Comparison of ENCODE assay signal across 39 cellular contexts in the genomic region with DNA sequence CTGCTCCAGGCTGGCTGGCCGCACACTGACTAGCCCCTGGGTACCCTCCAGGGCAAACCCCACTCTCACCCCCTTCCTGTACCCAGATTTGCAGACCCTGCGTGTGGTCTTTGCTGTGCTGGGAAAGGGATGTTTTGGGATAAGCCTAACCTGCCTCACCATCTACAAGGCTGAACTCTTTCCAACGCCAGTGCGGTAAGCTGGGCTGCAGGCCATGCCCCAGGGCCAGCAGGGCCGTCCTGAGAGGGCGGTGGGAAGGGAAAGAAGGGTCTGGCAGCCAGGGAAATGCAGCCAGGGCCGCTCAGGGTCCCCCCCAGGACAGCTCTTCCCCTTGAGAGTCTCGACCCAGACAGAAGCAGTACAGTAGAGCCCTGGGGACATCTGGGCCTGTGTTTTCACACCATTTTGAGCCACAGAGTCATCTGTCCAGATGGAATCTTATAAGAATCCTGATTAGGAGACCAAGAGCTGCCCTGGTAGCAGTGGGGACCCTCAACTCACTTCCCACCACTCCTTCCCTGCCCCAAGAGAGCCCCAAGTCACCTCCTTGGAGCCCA. TPM values are rescaled to one million over a fixed set of nuclear protein-coding genes. Genes with fewer than 3 reads are reported as not detected.
"Had no signal": no experiment of that assay in that cellular context is flagged by ENCODE, and none has a peak within 500 bp of the region (broad histone marks: within the 10 kb centered on the region; RNA-seq: fewer than 3 reads in every experiment).

No MANE protein-coding gene starts in this region.

- H3K36me3 Mint-ChIP-seq: activated CD4-positive, alpha-beta memory T cell treated with anti-CD3 and anti-CD28 coated beads for 36 hours; activated naive CD4-positive, alpha-beta T cell treated with anti-CD3 and anti-CD28 coated beads, Interleukin-2, amount 50 U/mL, for 24 hours; natural killer cell treated with Interleukin-12 subunit alpha and Interleukin-12 subunit beta and Interleukin-15 and Interleukin-18, amount 100 ng/mL, for 72 hours; type B pancreatic cell had no signal

- H3K27me3 Mint-ChIP-seq: activated naive CD4-positive, alpha-beta T cell treated with anti-CD3 and anti-CD28 coated beads, Interleukin-2, amount 50 U/mL, for 24 hours; activated naive CD8-positive, alpha-beta T cell treated with anti-CD3 and anti-CD28 coated beads, Interleukin-2, amount 50 U/mL, for 24 hours; stimulated activated naive CD8-positive, alpha-beta T cell treated with anti-CD3 and anti-CD28 coated beads, Interleukin-15, Interleukin-2, amounts not matched to agents 100 ng/mL and 50 ng/mL, for 24 hours; type B pancreatic cell had no signal

- H3K27ac ChIP-seq: epithelial cell of prostate, esophagus squamous epithelium, heart right ventricle, left lung, neutrophil, right lobe of liver, vagina, WERI-Rb-1 had no signal

- H3K4me1 ChIP-seq: left lung had no signal

- H3K27ac Mint-ChIP-seq: activated CD4-positive, alpha-beta memory T cell treated with anti-CD3 and anti-CD28 coated beads for 36 hours; activated CD4-positive, alpha-beta T cell treated with anti-CD3 and anti-CD28 coated beads, Interleukin-2, amount 10 ng/mL, durations not matched to agents 24 days and 14 days; activated naive CD4-positive, alpha-beta T cell treated with anti-CD3 and anti-CD28 coated beads, Interleukin-2, amount 50 U/mL, for 24 hours; activated naive CD8-positive, alpha-beta T cell treated with anti-CD3 and anti-CD28 coated beads, Interleukin-2, amount 50 U/mL, for 24 hours; activated T-cell treated with anti-CD3 and anti-CD28 coated beads, Interleukin-2, amount 50 U/mL, for 24 hours; dendritic cell treated with granulocyte-macrophage colony-stimulating factor and Interleukin-4, amounts not matched to agents 40 ng/mL and 50 ng/mL, for 4 days; natural killer cell treated with Interleukin-12 subunit alpha and Interleukin-12 subunit beta and Interleukin-15 and Interleukin-18, amount 100 ng/mL, for 72 hours; progenitor cell of endocrine pancreas; stimulated activated naive CD8-positive, alpha-beta T cell treated with anti-CD3 and anti-CD28 coated beads, Interleukin-15, Interleukin-2, amounts not matched to agents 100 ng/mL and 50 ng/mL, for 24 hours; T-helper 1 cell treated with Interleukin-12 subunit alpha and Interleukin-12 subunit beta and Interleukin-4 antibody, amounts not matched to agents 30 μg/mL and 1 μg/mL, for 36 hours; type B pancreatic cell had no signal

- DNase-seq: activated CD4-positive, alpha-beta memory T cell treated with anti-CD3 and anti-CD28 coated beads for 36 hours; activated CD4-positive, alpha-beta T cell treated with anti-CD3 and anti-CD28 coated beads, Interleukin-2, amount 10 ng/mL, durations not matched to agents 24 days and 14 days; activated CD4-positive, CD25-positive, alpha-beta regulatory T cell treated with anti-CD3 and anti-CD28 coated beads, Interleukin-2, amount 50 U/mL, for 72 hours; activated CD8-positive, alpha-beta memory T cell treated with anti-CD3 and anti-CD28 coated beads, Interleukin-2, amount 50 U/mL, for 4 hours; activated naive CD8-positive, alpha-beta T cell treated with anti-CD3 and anti-CD28 coated beads, Interleukin-2, amount 50 U/mL, for 24 hours; activated T-cell treated with anti-CD3 and anti-CD28 coated beads, Interleukin-2, amount 50 U/mL, for 24 hours; amygdala; esophagus squamous epithelium; foreskin melanocyte; heart right ventricle; mucosa of descending colon; stimulated activated CD4-positive, alpha-beta T cell treated with anti-CD3 and anti-CD28 coated beads, Interleukin-12 subunit alpha, Interleukin-12 subunit beta, amount 100 ng/mL, for 4 hours; stimulated activated CD4-positive, alpha-beta T cell treated with anti-CD3 and anti-CD28 coated beads, Interleukin-4, amount 100 ng/mL, for 1 hour; T-helper 9 cell; WERI-Rb-1 had no signal

- FAIRE-seq: endometrium, TTC549 had no signal

- H3K27me3 ChIP-seq: esophagus squamous epithelium, neutrophil, right lobe of liver, vagina had no signal

- H3K36me3 ChIP-seq: esophagus squamous epithelium, heart right ventricle, left lung, neutrophil, right lobe of liver, vagina, WERI-Rb-1 had no signal

- H3K9me3 ChIP-seq: esophagus squamous epithelium, heart right ventricle, left lung, mucosa of descending colon, neutrophil, right lobe of liver, vagina had no signal

- H3K9me3 Mint-ChIP-seq: activated CD4-positive, alpha-beta memory T cell treated with anti-CD3 and anti-CD28 coated beads for 36 hours; activated CD4-positive, alpha-beta T cell treated with anti-CD3 and anti-CD28 coated beads, Interleukin-2, amount 10 ng/mL, durations not matched to agents 24 days and 14 days; activated naive CD4-positive, alpha-beta T cell treated with anti-CD3 and anti-CD28 coated beads, Interleukin-2, amount 50 U/mL, for 24 hours; activated naive CD8-positive, alpha-beta T cell treated with anti-CD3 and anti-CD28 coated beads, Interleukin-2, amount 50 U/mL, for 24 hours; activated T-cell treated with anti-CD3 and anti-CD28 coated beads, Interleukin-2, amount 50 U/mL, for 24 hours; dendritic cell treated with granulocyte-macrophage colony-stimulating factor and Interleukin-4, amounts not matched to agents 40 ng/mL and 50 ng/mL, for 4 days; natural killer cell treated with Interleukin-12 subunit alpha and Interleukin-12 subunit beta and Interleukin-15 and Interleukin-18, amount 100 ng/mL, for 72 hours; stimulated activated naive CD8-positive, alpha-beta T cell treated with anti-CD3 and anti-CD28 coated beads, Interleukin-15, Interleukin-2, amounts not matched to agents 100 ng/mL and 50 ng/mL, for 24 hours; T-helper 1 cell treated with Interleukin-12 subunit alpha and Interleukin-12 subunit beta and Interleukin-4 antibody, amounts not matched to agents 30 μg/mL and 1 μg/mL, for 36 hours; type B pancreatic cell had no signal

- H3K4me3 Mint-ChIP-seq: activated CD4-positive, alpha-beta memory T cell treated with anti-CD3 and anti-CD28 coated beads for 36 hours; activated CD4-positive, alpha-beta T cell treated with anti-CD3 and anti-CD28 coated beads, Interleukin-2, amount 10 ng/mL, durations not matched to agents 24 days and 14 days; activated naive CD4-positive, alpha-beta T cell treated with anti-CD3 and anti-CD28 coated beads, Interleukin-2, amount 50 U/mL, for 24 hours; activated naive CD8-positive, alpha-beta T cell treated with anti-CD3 and anti-CD28 coated beads, Interleukin-2, amount 50 U/mL, for 24 hours; activated T-cell treated with anti-CD3 and anti-CD28 coated beads, Interleukin-2, amount 50 U/mL, for 24 hours; dendritic cell treated with granulocyte-macrophage colony-stimulating factor and Interleukin-4, amounts not matched to agents 40 ng/mL and 50 ng/mL, for 4 days; natural killer cell treated with Interleukin-12 subunit alpha and Interleukin-12 subunit beta and Interleukin-15 and Interleukin-18, amount 100 ng/mL, for 72 hours; stimulated activated naive CD8-positive, alpha-beta T cell treated with anti-CD3 and anti-CD28 coated beads, Interleukin-15, Interleukin-2, amounts not matched to agents 100 ng/mL and 50 ng/mL, for 24 hours; T-helper 1 cell treated with Interleukin-12 subunit alpha and Interleukin-12 subunit beta and Interleukin-4 antibody, amounts not matched to agents 30 μg/mL and 1 μg/mL, for 36 hours; type B pancreatic cell had no signal

- H3K4me3 ChIP-seq: esophagus squamous epithelium, heart right ventricle, left lung, mucosa of descending colon, right lobe of liver, vagina had no signal

- ATAC-seq: activated naive CD8-positive, alpha-beta T cell treated with anti-CD3 and anti-CD28 coated beads, Interleukin-2, amount 50 U/mL, for 24 hours; heart right ventricle; left lung; mucosa of descending colon; right lobe of liver had no signal

RNA-seq across cellular contexts. Expression of gene SLC22A11, which starts 12.9 kb away (rescaled TPM):
- total RNA-seq: activated CD4-positive, alpha-beta memory T cell treated with anti-CD3 and anti-CD28 coated beads for 36 hours; activated CD4-positive, alpha-beta T cell treated with anti-CD3 and anti-CD28 coated beads, Interleukin-2, amount 10 ng/mL, durations not matched to agents 24 days and 14 days; activated CD8-positive, alpha-beta memory T cell treated with anti-CD3 and anti-CD28 coated beads for 36 hours; esophagus squamous epithelium; glomerular endothelial cell; heart right ventricle; left lung; lung microvascular endothelial cell; mesenteric fat pad; myocyte; natural killer cell treated with Interleukin-12 subunit alpha and Interleukin-12 subunit beta and Interleukin-15 and Interleukin-18, amount 100 ng/mL, for 72 hours; osteocyte; progenitor cell of endocrine pancreas; renal cortical epithelial cell; skeletal muscle tissue; subcutaneous adipose tissue had no signal
- polyA plus RNA-seq: heart right ventricle had no signal

RNA-seq across cellular contexts. Expression of gene SLC22A12, which starts 22.4 kb away (rescaled TPM):
- total RNA-seq: activated CD4-positive, alpha-beta memory T cell treated with anti-CD3 and anti-CD28 coated beads for 36 hours; activated CD4-positive, alpha-beta T cell treated with anti-CD3 and anti-CD28 coated beads, Interleukin-2, amount 10 ng/mL, durations not matched to agents 24 days and 14 days; activated CD8-positive, alpha-beta memory T cell treated with anti-CD3 and anti-CD28 coated beads for 36 hours; esophagus squamous epithelium; glomerular endothelial cell; heart right ventricle; left lung; lung microvascular endothelial cell; mucosa of descending colon; myocyte; natural killer cell treated with Interleukin-12 subunit alpha and Interleukin-12 subunit beta and Interleukin-15 and Interleukin-18, amount 100 ng/mL, for 72 hours; osteocyte; progenitor cell of endocrine pancreas; renal cortical epithelial cell; skeletal muscle tissue; subcutaneous adipose tissue; vagina had no signal
- polyA plus RNA-seq: heart right ventricle, thymus had no signal
